ENCODE assay signal across 12 cellular contexts in the genomic region with DNA sequence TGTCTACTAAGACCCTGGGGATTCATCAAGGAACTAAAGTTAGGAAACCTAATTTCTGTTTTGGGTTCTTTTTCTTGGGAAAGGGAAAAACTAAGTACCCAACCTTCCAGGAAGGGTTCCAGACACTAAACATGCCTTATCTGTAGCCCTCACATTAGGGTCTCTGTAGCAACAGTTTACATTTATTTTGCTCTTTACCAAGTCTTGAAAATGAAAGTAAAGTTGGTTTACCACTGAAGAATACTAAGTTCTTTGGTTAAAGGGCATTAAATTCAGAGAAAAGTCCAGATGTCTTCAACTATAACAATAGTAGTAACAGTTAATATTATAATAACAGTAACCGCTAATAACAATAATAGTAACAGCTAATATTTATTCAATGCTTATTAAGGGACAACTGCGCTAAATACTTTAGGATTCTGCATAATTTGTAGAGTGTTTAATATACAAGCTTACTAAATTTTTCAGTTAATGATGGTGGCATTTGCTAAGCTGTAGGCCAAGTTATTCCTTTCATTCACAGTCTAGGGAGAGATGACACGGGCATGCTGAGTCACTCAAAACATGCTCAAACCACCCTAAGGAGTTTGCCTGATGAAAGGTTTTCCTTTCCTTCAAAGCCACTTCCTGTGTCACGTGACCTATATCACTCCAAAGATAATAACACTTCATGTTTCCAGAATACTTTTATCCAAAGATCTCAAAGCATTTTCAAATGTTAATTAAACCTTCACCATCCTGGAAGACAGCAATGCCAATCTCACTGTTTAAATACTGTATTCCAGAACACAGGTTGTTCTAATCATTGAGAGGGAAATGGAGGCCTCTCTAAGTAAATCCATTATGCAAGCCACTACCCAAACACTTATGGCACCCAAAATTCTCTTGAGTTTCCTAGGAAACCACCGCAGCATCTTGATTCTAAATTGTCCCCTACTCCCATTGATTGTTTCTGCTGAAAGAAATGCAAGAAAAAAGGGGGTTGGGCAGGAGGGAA.
DNase-seq lines count a peak whose midpoint lies in the region; ATAC-seq and TF ChIP-seq lines count a peak whose summit lies in the region.
"Had no signal": no experiment of that assay in that cellular context is flagged by ENCODE, and none has a peak within 500 bp of the region (broad histone marks: within the 10 kb centered on the region; RNA-seq: fewer than 3 reads in every experiment).

No MANE protein-coding gene starts in this region.

- no peaks in the 10 kb centered on the region for H4K20me1 ChIP-seq in SK-N-SH (ENCODE audit: insufficient read depth)

- no peaks in the 10 kb centered on the region for H3K36me3 ChIP-seq in breast epithelium
- no peaks in the 10 kb centered on the region for H3K36me3 ChIP-seq in SK-N-SH (replicated peaks in 1 of 2; ENCODE audit: control insufficient read depth in 1 of 2, insufficient read depth in 2 of 2, low read length in 1 of 2)
- H3K36me3 ChIP-seq: colonic mucosa, right atrium auricular region had no signal

- no peaks in the 10 kb centered on the region for H3K9me2 ChIP-seq in SK-N-SH

- intact Hi-C loops in MCF 10A (cut with micrococcal nuclease) (loop anchor here (10.0 kb wide), 1 partner anchor 65 kb away; no protein-coding TSS in a partner anchor), breast epithelium (cut with DNase I; ENCODE audit: low total_unique reads) (no loop called here)

- ATAC-seq in foreskin keratinocyte, result peak; percentile 97

- peak; percentile 85 for DNase-seq in MCF 10A (ENCODE audit: unreplicated experiment)
- DNase-seq in breast epithelium (ENCODE audit: low spot score in 2 of 2), result no peak
- DNase-seq in SK-N-SH, result no peak
- peak; percentile 78 to 90 for DNase-seq in foreskin keratinocyte
- no peak for DNase-seq in mucosa of gallbladder (ENCODE audit: low spot score)
- no peak for DNase-seq in activated CD4-positive, alpha-beta T cell treated with anti-CD3 and anti-CD28 coated beads for 4 hours
- no peak for DNase-seq in RPMI8226
- DNase-seq in NCI-H2171 treated with DMSO at 0.1 percent for 48 hours (lab: John Stamatoyannopoulos, UW), result no peak
- DNase-seq: activated T-cell treated with anti-CD3 and anti-CD28 coated beads, Interleukin-2, amount 50 U/mL, for 24 hours; colonic mucosa; NCI-H2171 had no signal

- no peaks in the 10 kb centered on the region for H3K9me3 Mint-ChIP-seq in MCF 10A (ENCODE audit: unreplicated experiment)
- H3K9me3 Mint-ChIP-seq: activated T-cell treated with anti-CD3 and anti-CD28 coated beads, Interleukin-2, amount 50 U/mL, for 24 hours had no signal

- H3K79me2 ChIP-seq in SK-N-SH (ENCODE audit: insufficient read depth), result no peaks in the 10 kb centered on the region

- no peak for TF ChIP-seq CTCF in MCF 10A (IDR thresholded peaks at IDR 0.05; ENCODE audit: unreplicated experiment)
- TF ChIP-seq CTCF in breast epithelium (IDR thresholded peaks at IDR 0.05), result no peak
- TF ChIP-seq CTCF in SK-N-SH (IDR thresholded peaks at IDR 0.05), result no peak
- no peak for TF ChIP-seq CTCF in foreskin keratinocyte (conservative IDR thresholded peaks at IDR 0.05)

- no peaks in the 10 kb centered on the region for H3K9me3 ChIP-seq in breast epithelium
- H3K9me3 ChIP-seq in SK-N-SH, result no peaks in the 10 kb centered on the region
- H3K9me3 ChIP-seq: colonic mucosa, right atrium auricular region had no signal

- no peak overlapping the region for H3K4me3 ChIP-seq in breast epithelium
- no peak overlapping the region for H3K4me3 ChIP-seq in SK-N-SH (ENCODE audit: low read depth in 2 of 2, low read length in 1 of 2)
- H3K4me3 ChIP-seq: colonic mucosa, right atrium auricular region had no signal

- no peaks in the 10 kb centered on the region for H3K27me3 ChIP-seq in breast epithelium
- H3K27me3 ChIP-seq in SK-N-SH (ENCODE audit: insufficient read depth), result no peaks in the 10 kb centered on the region
- H3K27me3 ChIP-seq in foreskin keratinocyte, result no peaks in the 10 kb centered on the region
- H3K27me3 ChIP-seq: colonic mucosa, right atrium auricular region had no signal

- H3K27ac ChIP-seq in breast epithelium (peak overlapping the region in 1 of 2 donors; percentile 34), SK-N-SH (ENCODE audit: low read depth in 2 of 2, low read length in 1 of 2) (peak overlapping the region in 1 of 2 experiments; percentile 23; a peak in 1 of 4 replicates), foreskin keratinocyte (peak overlapping the region; percentile 8)
- H3K27ac ChIP-seq: colonic mucosa, right atrium auricular region had no signal

- H3K9ac ChIP-seq in SK-N-SH, result no peak overlapping the region

- no peak for TF ChIP-seq POLR2A in breast epithelium (IDR thresholded peaks at IDR 0.05)

- TF ChIP-seq RAD21 in SK-N-SH (IDR thresholded peaks at IDR 0.05; ENCODE audit: low read length), result no peak

- H3K4me2 ChIP-seq in SK-N-SH, result peak overlapping the region; percentile 32; the same call in 1 of the 2 replicates

- WGBS in SK-N-SH (ENCODE audit: low lambda C conversion rate), result 71% methylated on average over 5 of the region's 5 CpGs

- H3K4me1 ChIP-seq in breast epithelium (no peaks in the 10 kb centered on the region), SK-N-SH (ENCODE audit: control insufficient read depth in 1 of 2, insufficient read depth in 2 of 2, low read depth in 1 of 2, low read length in 1 of 2) (peaks cover 9 to 11% of the 10 kb centered on the region in 2 experiments; a peak in 2 of 4 replicates), foreskin keratinocyte (peaks cover 21% of the 10 kb centered on the region)
- H3K4me1 ChIP-seq: colonic mucosa, right atrium auricular region had no signal

- H3K4me1 Mint-ChIP-seq in MCF 10A (ENCODE audit: insufficient read depth, unreplicated experiment), result peaks cover 30% of the 10 kb centered on the region

- TF ChIP-seq EP300 in SK-N-SH (IDR thresholded peaks at IDR 0.05; ENCODE audit: borderline replicate concordance in 1 of 2, low read depth in 1 of 2, low read length in 1 of 2), result no peak

- BruUV-seq in MCF 10A (replicated peaks; lab: Mats Ljungman, UMichigan), result no TSS peak

- H3K27me3 Mint-ChIP-seq in MCF 10A (ENCODE audit: insufficient read depth, unreplicated experiment), result no peaks in the 10 kb centered on the region

- H2AFZ ChIP-seq in SK-N-SH (ENCODE audit: low read depth), result peak overlapping the region; percentile 89

- peak overlapping the region; percentile 64 for H3K27ac Mint-ChIP-seq in MCF 10A (ENCODE audit: low read depth, unreplicated experiment)
- H3K27ac Mint-ChIP-seq: activated T-cell treated with anti-CD3 and anti-CD28 coated beads, Interleukin-2, amount 50 U/mL, for 24 hours had no signal

- H3K4me3 Mint-ChIP-seq in MCF 10A (ENCODE audit: unreplicated experiment), result no peak overlapping the region
- H3K4me3 Mint-ChIP-seq: activated T-cell treated with anti-CD3 and anti-CD28 coated beads, Interleukin-2, amount 50 U/mL, for 24 hours had no signal

- H3K36me3 Mint-ChIP-seq in MCF 10A (ENCODE audit: insufficient read depth, unreplicated experiment), result no peaks in the 10 kb centered on the region

- POLR2A ChIA-PET in MCF 10A (lab: Yijun Ruan, JAX) (no interaction called here), SK-N-SH (lab: Yijun Ruan, JAX) (no interaction called here)

- CTCF ChIA-PET in MCF 10A (lab: Yijun Ruan, JAX), result interaction anchor here (0.7 to 2.9 kb wide), 2 partner anchors 15 to 81 kb away, joined by 3 to 9 read pairs; no protein-coding TSS in a partner anchor
- CTCF ChIA-PET in SK-N-SH (lab: Yijun Ruan, JAX), result no interaction called here

- peaks cover 4% of the 10 kb centered on the region for H3F3A ChIP-seq in SK-N-SH (replicated peaks; ENCODE audit: insufficient read depth)

TF ChIP-seq in SK-N-SH, 30 proteins besides CTCF, POLR2A, EP300 and RAD21 (continues in another document):
- TF ChIP-seq FOXM1 (IDR thresholded peaks at IDR 0.05; ENCODE audit: low read depth) (no peak), RCOR1 (IDR thresholded peaks at IDR 0.05; ENCODE audit: low read length) (no peak), GATA2 (CRISPR knock-in tag; IDR thresholded peaks at IDR 0.05) (no peak)
- TF ChIP-seq, protein P1, sequence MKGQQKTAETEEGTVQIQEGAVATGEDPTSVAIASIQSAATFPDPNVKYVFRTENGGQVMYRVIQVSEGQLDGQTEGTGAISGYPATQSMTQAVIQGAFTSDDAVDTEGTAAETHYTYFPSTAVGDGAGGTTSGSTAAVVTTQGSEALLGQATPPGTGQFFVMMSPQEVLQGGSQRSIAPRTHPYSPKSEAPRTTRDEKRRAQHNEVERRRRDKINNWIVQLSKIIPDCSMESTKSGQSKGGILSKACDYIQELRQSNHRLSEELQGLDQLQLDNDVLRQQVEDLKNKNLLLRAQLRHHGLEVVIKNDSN (IDR thresholded peaks at IDR 0.05; ENCODE audit: borderline replicate concordance, low read depth), result peak; percentile 66; the same call in 1 of the 2 replicates
- TF ChIP-seq, protein P2, sequence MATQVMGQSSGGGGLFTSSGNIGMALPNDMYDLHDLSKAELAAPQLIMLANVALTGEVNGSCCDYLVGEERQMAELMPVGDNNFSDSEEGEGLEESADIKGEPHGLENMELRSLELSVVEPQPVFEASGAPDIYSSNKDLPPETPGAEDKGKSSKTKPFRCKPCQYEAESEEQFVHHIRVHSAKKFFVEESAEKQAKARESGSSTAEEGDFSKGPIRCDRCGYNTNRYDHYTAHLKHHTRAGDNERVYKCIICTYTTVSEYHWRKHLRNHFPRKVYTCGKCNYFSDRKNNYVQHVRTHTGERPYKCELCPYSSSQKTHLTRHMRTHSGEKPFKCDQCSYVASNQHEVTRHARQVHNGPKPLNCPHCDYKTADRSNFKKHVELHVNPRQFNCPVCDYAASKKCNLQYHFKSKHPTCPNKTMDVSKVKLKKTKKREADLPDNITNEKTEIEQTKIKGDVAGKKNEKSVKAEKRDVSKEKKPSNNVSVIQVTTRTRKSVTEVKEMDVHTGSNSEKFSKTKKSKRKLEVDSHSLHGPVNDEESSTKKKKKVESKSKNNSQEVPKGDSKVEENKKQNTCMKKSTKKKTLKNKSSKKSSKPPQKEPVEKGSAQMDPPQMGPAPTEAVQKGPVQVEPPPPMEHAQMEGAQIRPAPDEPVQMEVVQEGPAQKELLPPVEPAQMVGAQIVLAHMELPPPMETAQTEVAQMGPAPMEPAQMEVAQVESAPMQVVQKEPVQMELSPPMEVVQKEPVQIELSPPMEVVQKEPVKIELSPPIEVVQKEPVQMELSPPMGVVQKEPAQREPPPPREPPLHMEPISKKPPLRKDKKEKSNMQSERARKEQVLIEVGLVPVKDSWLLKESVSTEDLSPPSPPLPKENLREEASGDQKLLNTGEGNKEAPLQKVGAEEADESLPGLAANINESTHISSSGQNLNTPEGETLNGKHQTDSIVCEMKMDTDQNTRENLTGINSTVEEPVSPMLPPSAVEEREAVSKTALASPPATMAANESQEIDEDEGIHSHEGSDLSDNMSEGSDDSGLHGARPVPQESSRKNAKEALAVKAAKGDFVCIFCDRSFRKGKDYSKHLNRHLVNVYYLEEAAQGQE (IDR thresholded peaks at IDR 0.05; ENCODE audit: low read depth, low read length), result no peak
- TF ChIP-seq, protein P3, sequence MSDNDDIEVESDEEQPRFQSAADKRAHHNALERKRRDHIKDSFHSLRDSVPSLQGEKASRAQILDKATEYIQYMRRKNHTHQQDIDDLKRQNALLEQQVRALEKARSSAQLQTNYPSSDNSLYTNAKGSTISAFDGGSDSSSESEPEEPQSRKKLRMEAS (IDR thresholded peaks at IDR 0.05; ENCODE audit: low read depth), result no peak

Comparison
In these comparisons a context has a peak if more than half of its experiments do, and no peak if none do; other contexts are left out.
1. DNase-seq: peak in MCF 10A (single experiment) and foreskin keratinocyte (2 of 2); none in breast epithelium (0 of 2), SK-N-SH (single experiment), mucosa of gallbladder (single experiment), activated CD4-positive, alpha-beta T cell treated with anti-CD3 and anti-CD28 coated beads for 4 hours (0 of 2), RPMI8226 (single experiment) and NCI-H2171 treated with DMSO at 0.1 percent for 48 hours (single experiment).